1 cellular context compared by ENCODE assay signal in the genomic region with DNA sequence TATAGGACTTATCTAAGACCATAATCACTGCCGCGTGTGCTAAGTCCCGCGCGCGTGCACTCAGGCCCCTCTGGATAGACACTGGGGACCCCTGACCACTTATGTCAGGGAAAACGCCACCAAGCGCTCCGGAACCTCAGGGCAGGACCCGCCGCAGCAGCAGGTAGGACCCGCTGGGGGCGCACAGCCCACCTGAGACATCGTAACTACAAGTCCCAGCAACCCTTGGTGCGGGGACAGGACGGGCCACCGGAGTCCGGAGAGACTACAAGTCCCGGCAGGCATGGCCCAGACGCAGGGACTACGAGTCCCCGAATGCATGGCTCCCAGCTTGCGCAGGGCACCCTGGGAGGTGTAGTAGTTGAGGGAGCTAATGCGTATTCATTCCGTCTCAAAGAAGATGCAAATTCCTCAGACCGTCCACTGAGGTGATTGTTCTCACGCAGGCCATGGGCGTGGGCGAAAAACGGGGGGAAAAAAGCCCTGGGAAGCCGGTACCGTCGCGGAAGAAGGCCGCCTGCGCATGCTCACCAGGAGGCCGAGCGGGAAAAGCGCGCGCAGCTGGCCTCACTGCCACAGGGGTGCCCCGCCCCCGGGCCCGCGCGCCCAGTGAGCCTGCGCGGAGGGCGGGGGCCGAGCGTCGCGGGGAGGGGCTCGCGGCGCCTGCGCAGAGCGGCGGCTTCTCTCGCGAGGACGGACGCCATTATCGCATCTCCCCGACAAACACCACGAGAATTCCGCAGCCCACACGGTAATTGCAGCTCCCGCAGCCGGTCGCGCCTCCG.
TF ChIP-seq lines count a peak whose summit lies in the region.

A gene with protein sequence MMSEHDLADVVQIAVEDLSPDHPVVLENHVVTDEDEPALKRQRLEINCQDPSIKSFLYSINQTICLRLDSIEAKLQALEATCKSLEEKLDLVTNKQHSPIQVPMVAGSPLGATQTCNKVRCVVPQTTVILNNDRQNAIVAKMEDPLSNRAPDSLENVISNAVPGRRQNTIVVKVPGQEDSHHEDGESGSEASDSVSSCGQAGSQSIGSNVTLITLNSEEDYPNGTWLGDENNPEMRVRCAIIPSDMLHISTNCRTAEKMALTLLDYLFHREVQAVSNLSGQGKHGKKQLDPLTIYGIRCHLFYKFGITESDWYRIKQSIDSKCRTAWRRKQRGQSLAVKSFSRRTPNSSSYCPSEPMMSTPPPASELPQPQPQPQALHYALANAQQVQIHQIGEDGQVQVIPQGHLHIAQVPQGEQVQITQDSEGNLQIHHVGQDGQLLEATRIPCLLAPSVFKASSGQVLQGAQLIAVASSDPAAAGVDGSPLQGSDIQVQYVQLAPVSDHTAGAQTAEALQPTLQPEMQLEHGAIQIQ (plus strand): TSS at position 670 of the 785 bp plus-strand sequence. CDS start 23,682 bp downstream, outside the sequence.

TF ChIP-seq in K562, 482 proteins besides CTCF, POLR2A, EP300 and RAD21 (continued from another document and continues in another):
- TF ChIP-seq YY1 (IDR thresholded peaks at IDR 0.05; ENCODE audit: borderline replicate concordance in 1 of 3, control insufficient read depth in 1 of 3, extremely low read depth in 1 of 3, insufficient read depth in 3 of 3, insufficient read length in 1 of 3, insufficient replicate concordance in 2 of 3, low read depth in 1 of 3, low read length in 2 of 3): peak; percentile 46 to 89 (median 88)
- TF ChIP-seq HOXB6 (CRISPR knock-in tag; IDR thresholded peaks at IDR 0.05; ENCODE audit: borderline replicate concordance): 0 out of 2 replicates have a peak, but pooled peaks have one; percentile 62
- TF ChIP-seq, protein P1, sequence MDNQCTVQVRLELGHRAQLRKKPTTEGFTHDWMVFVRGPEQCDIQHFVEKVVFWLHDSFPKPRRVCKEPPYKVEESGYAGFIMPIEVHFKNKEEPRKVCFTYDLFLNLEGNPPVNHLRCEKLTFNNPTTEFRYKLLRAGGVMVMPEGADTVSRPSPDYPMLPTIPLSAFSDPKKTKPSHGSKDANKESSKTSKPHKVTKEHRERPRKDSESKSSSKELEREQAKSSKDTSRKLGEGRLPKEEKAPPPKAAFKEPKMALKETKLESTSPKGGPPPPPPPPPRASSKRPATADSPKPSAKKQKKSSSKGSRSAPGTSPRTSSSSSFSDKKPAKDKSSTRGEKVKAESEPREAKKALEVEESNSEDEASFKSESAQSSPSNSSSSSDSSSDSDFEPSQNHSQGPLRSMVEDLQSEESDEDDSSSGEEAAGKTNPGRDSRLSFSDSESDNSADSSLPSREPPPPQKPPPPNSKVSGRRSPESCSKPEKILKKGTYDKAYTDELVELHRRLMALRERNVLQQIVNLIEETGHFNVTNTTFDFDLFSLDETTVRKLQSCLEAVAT (IDR thresholded peaks at IDR 0.05): no peak
- no peak for TF ChIP-seq BCOR (IDR thresholded peaks at IDR 0.05)
- peak; percentile 90 for TF ChIP-seq ARID4B (CRISPR knock-in tag; IDR thresholded peaks at IDR 0.05)
- TF ChIP-seq GATAD2B (IDR thresholded peaks at IDR 0.05; ENCODE audit: borderline replicate concordance): peak; percentile 79; the same call in 1 of the 2 replicates
- TF ChIP-seq PHF8 (IDR thresholded peaks at IDR 0.05; ENCODE audit: borderline replicate concordance, low read length): peak; percentile 72
- no peak for TF ChIP-seq ATF1 (CRISPR knock-in tag; IDR thresholded peaks at IDR 0.05)
- peak; percentile 93 for TF ChIP-seq ATF1 (tag; IDR thresholded peaks at IDR 0.05)
- TF ChIP-seq FIP1L1 (IDR thresholded peaks at IDR 0.05; ENCODE audit: low read depth, low read length, poor library complexity, severe bottlenecking): peak; percentile 86
- TF ChIP-seq PML (IDR thresholded peaks at IDR 0.05; ENCODE audit: low read length): peak; percentile 36
- TF ChIP-seq E2F1 (CRISPR knock-in tag; IDR thresholded peaks at IDR 0.05): peak; percentile 91
- TF ChIP-seq ZNF175 (CRISPR knock-in tag; IDR thresholded peaks at IDR 0.05; ENCODE audit: low read depth): peak; percentile 95; the same call in 1 of the 2 replicates
- TF ChIP-seq EWSR1 (IDR thresholded peaks at IDR 0.05; ENCODE audit: borderline replicate concordance, low read depth, partially characterized antibody): no peak
- TF ChIP-seq NR2C2 (CRISPR knock-in tag; IDR thresholded peaks at IDR 0.05): peak; percentile 82
- TF ChIP-seq NR2C2 (tag; IDR thresholded peaks at IDR 0.05): peak; percentile 95
- TF ChIP-seq DDX20 (tag; IDR thresholded peaks at IDR 0.05; ENCODE audit: low read depth): peak; percentile 45; the same call in 1 of the 2 replicates
- no peak for TF ChIP-seq NUFIP1 (IDR thresholded peaks at IDR 0.05; ENCODE audit: partially characterized antibody)
- TF ChIP-seq, protein P2, sequence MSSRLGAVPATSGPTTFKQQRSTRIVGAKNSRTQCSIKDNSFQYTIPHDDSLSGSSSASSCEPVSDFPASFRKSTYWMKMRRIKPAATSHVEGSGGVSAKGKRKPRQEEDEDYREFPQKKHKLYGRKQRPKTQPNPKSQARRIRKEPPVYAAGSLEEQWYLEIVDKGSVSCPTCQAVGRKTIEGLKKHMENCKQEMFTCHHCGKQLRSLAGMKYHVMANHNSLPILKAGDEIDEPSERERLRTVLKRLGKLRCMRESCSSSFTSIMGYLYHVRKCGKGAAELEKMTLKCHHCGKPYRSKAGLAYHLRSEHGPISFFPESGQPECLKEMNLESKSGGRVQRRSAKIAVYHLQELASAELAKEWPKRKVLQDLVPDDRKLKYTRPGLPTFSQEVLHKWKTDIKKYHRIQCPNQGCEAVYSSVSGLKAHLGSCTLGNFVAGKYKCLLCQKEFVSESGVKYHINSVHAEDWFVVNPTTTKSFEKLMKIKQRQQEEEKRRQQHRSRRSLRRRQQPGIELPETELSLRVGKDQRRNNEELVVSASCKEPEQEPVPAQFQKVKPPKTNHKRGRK (tag; IDR thresholded peaks at IDR 0.05): no peak
- 0 out of 2 replicates have a peak, but pooled peaks have one; percentile 28 for TF ChIP-seq MTA1 (IDR thresholded peaks at IDR 0.05; ENCODE audit: borderline replicate concordance)
- TF ChIP-seq XRCC3 (IDR thresholded peaks at IDR 0.05): no peak
- TF ChIP-seq, protein P3, sequence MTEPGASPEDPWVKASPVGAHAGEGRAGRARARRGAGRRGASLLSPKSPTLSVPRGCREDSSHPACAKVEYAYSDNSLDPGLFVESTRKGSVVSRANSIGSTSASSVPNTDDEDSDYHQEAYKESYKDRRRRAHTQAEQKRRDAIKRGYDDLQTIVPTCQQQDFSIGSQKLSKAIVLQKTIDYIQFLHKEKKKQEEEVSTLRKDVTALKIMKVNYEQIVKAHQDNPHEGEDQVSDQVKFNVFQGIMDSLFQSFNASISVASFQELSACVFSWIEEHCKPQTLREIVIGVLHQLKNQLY (CRISPR knock-in tag; conservative IDR thresholded peaks at IDR 0.05): 0 out of 4 replicates have a peak, but pooled peaks of 1 of the 2 experiments have one; percentile 48
- TF ChIP-seq E2F4 (CRISPR knock-in tag; IDR thresholded peaks at IDR 0.05; ENCODE audit: low read depth): no peak
- TF ChIP-seq ZC3H8 (IDR thresholded peaks at IDR 0.05): no peak
- 0 out of 2 replicates have a peak, but pooled peaks have one; percentile 42 for TF ChIP-seq KDM2B (CRISPR knock-in tag; IDR thresholded peaks at IDR 0.05)
- TF ChIP-seq RB1 (IDR thresholded peaks at IDR 0.05; ENCODE audit: low read depth): peak; percentile 91
- peak; percentile 81 for TF ChIP-seq REST (CRISPR knock-in tag; IDR thresholded peaks at IDR 0.05; ENCODE audit: low read depth)
- no peak for TF ChIP-seq HMBOX1 (IDR thresholded peaks at IDR 0.05)
- peak; percentile 68 for TF ChIP-seq POLR2B (IDR thresholded peaks at IDR 0.05; ENCODE audit: low read depth, partially characterized antibody)
- TF ChIP-seq NEUROD1 (IDR thresholded peaks at IDR 0.05; ENCODE audit: borderline replicate concordance, low read depth, low read length, partially characterized antibody): peak; percentile 84
- peak in 1 of 2 experiments; percentile 96; a peak in 2 of 4 replicates for TF ChIP-seq TRIM24 (IDR thresholded peaks at IDR 0.05)
- no peak for TF ChIP-seq CEBPG (CRISPR knock-in tag; IDR thresholded peaks at IDR 0.05)
- TF ChIP-seq CEBPG (tag; conservative IDR thresholded peaks at IDR 0.05 in 1 of 2, IDR thresholded peaks at IDR 0.05 in 1 of 2): no peak
- no peak for TF ChIP-seq BMI1 (IDR thresholded peaks at IDR 0.05; ENCODE audit: low read length)
- TF ChIP-seq ZBTB7A (IDR thresholded peaks at IDR 0.05; ENCODE audit: borderline replicate concordance, control insufficient read depth, low read depth, low read length): peak; percentile 98
- no peak for TF ChIP-seq GABPB2 (CRISPR knock-in tag; conservative IDR thresholded peaks at IDR 0.05)
- TF ChIP-seq, protein P4, sequence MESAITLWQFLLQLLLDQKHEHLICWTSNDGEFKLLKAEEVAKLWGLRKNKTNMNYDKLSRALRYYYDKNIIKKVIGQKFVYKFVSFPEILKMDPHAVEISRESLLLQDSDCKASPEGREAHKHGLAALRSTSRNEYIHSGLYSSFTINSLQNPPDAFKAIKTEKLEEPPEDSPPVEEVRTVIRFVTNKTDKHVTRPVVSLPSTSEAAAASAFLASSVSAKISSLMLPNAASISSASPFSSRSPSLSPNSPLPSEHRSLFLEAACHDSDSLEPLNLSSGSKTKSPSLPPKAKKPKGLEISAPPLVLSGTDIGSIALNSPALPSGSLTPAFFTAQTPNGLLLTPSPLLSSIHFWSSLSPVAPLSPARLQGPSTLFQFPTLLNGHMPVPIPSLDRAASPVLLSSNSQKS (CRISPR knock-in tag; IDR thresholded peaks at IDR 0.05): no peak
